ENCODE assay signal across 8 cellular contexts in genomic region chr12:2052861-2053674, GRCh38. TPM values are rescaled to one million over a fixed set of nuclear protein-coding genes. Genes with fewer than 3 reads are reported as not detected.
A peak's percentile ranks its signal among the peaks of the same experiment; 100 is the strongest.
DNase-seq lines count a peak whose midpoint lies in the region; ATAC-seq and TF ChIP-seq lines count a peak whose summit lies in the region.

Gene CACNA1C, plus strand, starts transcription at chr12:2052987. Its CDS starts 576 bp downstream, at chr12:2053563.

- H3K27ac ChIP-seq in esophagus (ENCODE audit: low read depth in 2 of 2, low read length in 1 of 2) (peak within 1 kb of the TSS; percentile 40 to 71), substantia nigra (ENCODE audit: low read depth, low read length, poor library complexity, severe bottlenecking) (peak within 1 kb of the TSS; percentile 21)

- peak within 1 kb of the TSS; percentile 87 for H3K27ac Mint-ChIP-seq in mesothelial cell of epicardium

- peaks cover 0 to 4% of the 10 kb centered on the region in 2 donors for H3K27me3 ChIP-seq in esophagus (ENCODE audit: control insufficient read depth in 1 of 2, insufficient read depth in 2 of 2, low read length in 2 of 2)

- H3K9me3 ChIP-seq in esophagus (ENCODE audit: control insufficient read depth in 2 of 2, insufficient read depth in 1 of 2, low read depth in 1 of 2, low read length in 1 of 2), result no peaks in the 10 kb centered on the region

- H3K4me1 Mint-ChIP-seq in mesothelial cell of epicardium, result peaks cover 56% of the 10 kb centered on the region

- H3K36me3 Mint-ChIP-seq in mesothelial cell of epicardium, result no peaks in the 10 kb centered on the region

- H3K27me3 Mint-ChIP-seq in mesothelial cell of epicardium (ENCODE audit: low read depth), result peaks cover 4% of the 10 kb centered on the region

- peak within 1 kb of the TSS; percentile 36 to 66 for H3K4me3 ChIP-seq in esophagus (ENCODE audit: low read depth in 1 of 2, low read length in 2 of 2)

- no peaks in the 10 kb centered on the region for H3K36me3 ChIP-seq in esophagus (ENCODE audit: control insufficient read depth in 2 of 2, insufficient read depth in 2 of 2, low read length in 1 of 2)

- DNase-seq in ELR (ENCODE audit: low read depth), result peak; percentile 57
- DNase-seq in NCI-H146 treated with DMSO at 0.1 percent for 48 hours (lab: John Stamatoyannopoulos, UW; ENCODE audit: unreplicated experiment), result peak; percentile 30
- peak; percentile 40 to 50 for DNase-seq in activated CD4-positive, alpha-beta T cell treated with anti-CD3 and anti-CD28 coated beads, Interleukin-2, amount 50 U/mL, for 48 hours
- peak; percentile 58 to 77 for DNase-seq in mesothelial cell of epicardium (ENCODE audit: low spot score in 2 of 2, unreplicated experiment in 2 of 2)
- peak in 25 of 49 donors; percentile 12 to 78 (median 42) for DNase-seq in substantia nigra (lab: John Stamatoyannopoulos, UW)
- DNase-seq in NCI-H2107 treated with DMSO at 0.1 percent for 48 hours (lab: John Stamatoyannopoulos, UW; ENCODE audit: unreplicated experiment), result no peak

- no peak for TF ChIP-seq CTCF in mesothelial cell of epicardium (IDR thresholded peaks at IDR 0.05; ENCODE audit: unreplicated experiment)

- H3K4me1 ChIP-seq in esophagus (ENCODE audit: control insufficient read depth in 2 of 2, insufficient read depth in 2 of 2, low read length in 1 of 2), result peaks cover 0 to 2% of the 10 kb centered on the region in 2 donors

- H3K9me3 Mint-ChIP-seq in mesothelial cell of epicardium, result no peaks in the 10 kb centered on the region

- no peak for ATAC-seq in HG02642 (IDR thresholded peaks at IDR 0.05; ENCODE audit: poor library complexity, unreplicated experiment)

- H3K4me3 Mint-ChIP-seq in mesothelial cell of epicardium, result peak within 1 kb of the TSS; percentile 86

- WGBS in esophagus, 2 donors, result 1% methylated on average over 48 to 83 of the region's 83 CpGs

RNA-seq across cellular contexts. Expression of gene CACNA1C, which starts in this region (rescaled TPM):
- 1 to 10 TPM; 2.1 to 2.5 TPM for polyA plus RNA-seq in esophagus
- 29.8 to 33.6 TPM (median 31.2 TPM) in 3 replicates for total RNA-seq in mesothelial cell of epicardium
